Comparison of ENCODE assay signal across 8 cellular contexts in genomic region chr3:50321146-50321843, GRCh38. TPM values are rescaled to one million over a fixed set of nuclear protein-coding genes. Genes with fewer than 3 reads are reported as not detected.
DNase-seq lines count a peak whose midpoint lies in the region; ATAC-seq and TF ChIP-seq lines count a peak whose summit lies in the region.

No MANE protein-coding gene starts in this region.

- H3K9me3 Mint-ChIP-seq in activated T-cell treated with anti-CD3 and anti-CD28 coated beads, Interleukin-2, amount 50 U/mL, for 24 hours = no peaks in the 10 kb centered on the region

- H3K36me3 ChIP-seq in HUES48 (ENCODE audit: control insufficient read depth, insufficient read depth, low read length) (peaks cover 48% of the 10 kb centered on the region), PC-3 (ENCODE audit: low read depth, low read length) (peaks cover 6% of the 10 kb centered on the region), muscle layer of duodenum (ENCODE audit: control insufficient read depth in 1 of 2, insufficient read depth in 2 of 2, low read length in 2 of 2) (peaks cover 14 to 25% of the 10 kb centered on the region in 2 donors)

- BruUV-seq in PC-3 (replicated peaks; lab: Mats Ljungman, UMichigan) = no TSS peak

- no peaks in the 10 kb centered on the region for H3K27me3 Mint-ChIP-seq in activated T-cell treated with anti-CD3 and anti-CD28 coated beads, Interleukin-2, amount 50 U/mL, for 24 hours

- no peaks in the 10 kb centered on the region for H4K20me1 ChIP-seq in PC-3 (ENCODE audit: low read length)

- CTCF ChIA-PET in PC-3 (lab: Charles Lee) = interaction anchor here (0.6 to 1.0 kb wide), 9 partner anchors 15 to 1361 kb away, joined by 4 to 10 read pairs (median 6); partner anchors contain the start of genes HYAL3 and NAA80

- H3K27ac Mint-ChIP-seq in activated T-cell treated with anti-CD3 and anti-CD28 coated beads, Interleukin-2, amount 50 U/mL, for 24 hours = peak overlapping the region; percentile 98

- ATAC-seq in GM21423 (IDR thresholded peaks at IDR 0.05; ENCODE audit: unreplicated experiment) (peak; percentile 83), PC-3 (peak; percentile 66), esophagus mucosa (peak; percentile 56)

- H3K9me2 ChIP-seq in PC-3 (replicated peaks; ENCODE audit: low read length) = no peaks in the 10 kb centered on the region

- DNase-seq in D341Med (ENCODE audit: low spot score) = peak; percentile 94
- DNase-seq in PC-3 = peak; percentile 89
- peak; percentile 94 for DNase-seq in activated T-cell treated with anti-CD3 and anti-CD28 coated beads, Interleukin-2, amount 50 U/mL, for 24 hours
- DNase-seq in stimulated activated CD8-positive, alpha-beta memory T cell treated with anti-CD3 and anti-CD28 coated beads, Interleukin-7, amount 100 ng/mL, for 1 hour (ENCODE audit: low read depth in 2 of 2) = peak; percentile 57 to 58

- H3K4me1 ChIP-seq in HUES48 (ENCODE audit: control insufficient read depth, insufficient read depth, low read length) = peaks cover 17% of the 10 kb centered on the region
- H3K4me1 ChIP-seq in PC-3 (ENCODE audit: insufficient read depth, low read length) = peaks cover 43% of the 10 kb centered on the region
- H3K4me1 ChIP-seq in muscle layer of duodenum (ENCODE audit: control insufficient read depth in 1 of 2, insufficient read depth in 2 of 2, low read length in 2 of 2) = peaks cover 23 to 66% of the 10 kb centered on the region in 2 donors

- H3K36me3 Mint-ChIP-seq in activated T-cell treated with anti-CD3 and anti-CD28 coated beads, Interleukin-2, amount 50 U/mL, for 24 hours (ENCODE audit: low read depth) = peaks cover 59% of the 10 kb centered on the region

- H3K27ac ChIP-seq in HUES48 (ENCODE audit: low read depth, low read length) (peak overlapping the region; percentile 99), PC-3 (ENCODE audit: low read length) (peak overlapping the region; percentile 86), muscle layer of duodenum (ENCODE audit: low read length) (peak overlapping the region; percentile 91)

- no peaks in the 10 kb centered on the region for H3K9me3 ChIP-seq in HUES48 (ENCODE audit: control insufficient read depth, insufficient read depth, low read length)
- H3K9me3 ChIP-seq in PC-3 (ENCODE audit: low read length) = no peaks in the 10 kb centered on the region
- no peaks in the 10 kb centered on the region for H3K9me3 ChIP-seq in muscle layer of duodenum (ENCODE audit: control insufficient read depth in 1 of 2, low read length in 2 of 2)

- TF ChIP-seq CTCF in PC-3 (conservative IDR thresholded peaks at IDR 0.05; ENCODE audit: low read depth, low read length) = no peak

- peak overlapping the region; percentile 99 for H3K4me2 ChIP-seq in PC-3 (ENCODE audit: low read length)

- H3K9ac ChIP-seq in HUES48 (ENCODE audit: low read depth, low read length) (peak overlapping the region; percentile 100), PC-3 (ENCODE audit: low read length) (peak overlapping the region; percentile 93)

- H3K4me3 ChIP-seq in HUES48 (ENCODE audit: low read depth, low read length) (peak overlapping the region; percentile 97), PC-3 (ENCODE audit: low read length) (peak overlapping the region; percentile 97), muscle layer of duodenum (ENCODE audit: low read depth in 1 of 2, low read length in 2 of 2) (peak overlapping the region; percentile 87 to 95)

- intact Hi-C loops in PC-3 (cut with micrococcal nuclease) = loop anchor here (1.0 to 5.0 kb wide), 2 partner anchors 22 to 124 kb away; partner anchors contain the start of genes HYAL3 and NAA80

- H2AFZ ChIP-seq in PC-3 (ENCODE audit: low read length) = peak overlapping the region; percentile 92

- peaks cover 32% of the 10 kb centered on the region for H3K79me2 ChIP-seq in PC-3 (ENCODE audit: low read length)

- H3K4me1 Mint-ChIP-seq in activated T-cell treated with anti-CD3 and anti-CD28 coated beads, Interleukin-2, amount 50 U/mL, for 24 hours (ENCODE audit: low read depth) = peaks cover 51% of the 10 kb centered on the region

- H3K27me3 ChIP-seq in HUES48 (ENCODE audit: control insufficient read depth, insufficient read depth, low read length) (no peaks in the 10 kb centered on the region), PC-3 (ENCODE audit: low read length) (no peaks in the 10 kb centered on the region), muscle layer of duodenum (ENCODE audit: low read depth, low read length) (no peaks in the 10 kb centered on the region)

- peak overlapping the region; percentile 88 for H3K4me3 Mint-ChIP-seq in activated T-cell treated with anti-CD3 and anti-CD28 coated beads, Interleukin-2, amount 50 U/mL, for 24 hours

- POLR2A ChIA-PET in PC-3 (lab: Charles Lee; ENCODE audit: unreplicated experiment) = no interaction called here

- peaks cover 13% of the 10 kb centered on the region for H3F3A ChIP-seq in PC-3 (ENCODE audit: low read length, unreplicated experiment)

RNA-seq across cellular contexts. Expression of gene HYAL2, which starts 1.2 kb away (rescaled TPM):
- total RNA-seq in PC-3 (2014; rRNA removed) = 97.8 and 111 TPM in 2 replicates
- 30.7 TPM for total RNA-seq in esophagus mucosa

RNA-seq across cellular contexts. Expression of gene TUSC2, which starts 6.7 kb away (rescaled TPM):
- total RNA-seq in PC-3 (2014; rRNA removed) = 143 and 156 TPM in 2 replicates
- 12.2 TPM for total RNA-seq in esophagus mucosa

RNA-seq across cellular contexts. Expression of gene HYAL1, which starts 17.9 kb away (rescaled TPM):
- total RNA-seq in PC-3 (2014; rRNA removed) (0.23 and 1.3 TPM in 2 replicates), esophagus mucosa (4.1 TPM)

RNA-seq across cellular contexts. Expression of gene RASSF1, which starts 19.3 kb away (rescaled TPM):
- total RNA-seq in PC-3 (2014; rRNA removed) (20.0 and 21.4 TPM in 2 replicates), esophagus mucosa (13.6 TPM)

RNA-seq across cellular contexts. Expression of gene HYAL3, which starts 22.1 kb away (rescaled TPM):
- total RNA-seq in PC-3 (2014; rRNA removed) (13.2 and 20.8 TPM in 2 replicates), esophagus mucosa (4.8 TPM)

Comparison
In these comparisons a context has a peak if more than half of its experiments do, and no peak if none do; other contexts are left out.
1. Peak in every context shown above with its lines: DNase-seq, ATAC-seq, H3K4me3 ChIP-seq and H3K27ac ChIP-seq.
2. RNA of gene TUSC2, which starts 6.7 kb away (total RNA-seq): 143 to 156 TPM in PC-3; 12.2 TPM in esophagus mucosa (single experiment); every median in the first group is over 10 times any median in the second.